1 cellular context compared by ENCODE assay signal in the genomic region with DNA sequence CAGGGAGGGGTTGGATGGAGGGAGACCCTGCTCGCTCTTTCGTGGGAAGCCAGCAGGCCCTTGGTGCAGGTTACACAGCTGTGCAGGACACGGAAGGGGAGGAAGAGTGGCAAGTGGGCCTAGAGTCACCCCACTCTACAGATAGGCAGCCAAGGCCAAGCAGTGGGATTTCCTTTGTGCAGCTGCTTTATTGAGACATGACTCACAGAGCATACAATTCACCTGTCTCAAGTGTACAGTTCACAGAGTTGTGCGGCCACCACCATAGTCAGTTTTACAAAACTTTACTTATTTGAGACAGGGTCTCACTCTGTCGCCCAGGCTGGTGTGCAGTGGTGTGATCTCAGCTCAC.
TF ChIP-seq lines count a peak whose summit lies in the region.

No MANE protein-coding gene starts in this region.

TF ChIP-seq in H1, 55 proteins besides CTCF, POLR2A, EP300 and RAD21 (continued from another document):
- TF ChIP-seq POU5F1 (IDR thresholded peaks at IDR 0.05; ENCODE audit: low read depth, low read length): no peak
- no peak for TF ChIP-seq RNF2 (IDR thresholded peaks at IDR 0.05; ENCODE audit: borderline replicate concordance, low read depth, low read length, missing control alignments, poor library complexity, severe bottlenecking)
- no peak for TF ChIP-seq SRF (IDR thresholded peaks at IDR 0.05; ENCODE audit: low read depth, low read length)
- no peak for TF ChIP-seq PHF8 (conservative IDR thresholded peaks at IDR 0.05; ENCODE audit: low read depth, low read length)
- TF ChIP-seq, protein P1, sequence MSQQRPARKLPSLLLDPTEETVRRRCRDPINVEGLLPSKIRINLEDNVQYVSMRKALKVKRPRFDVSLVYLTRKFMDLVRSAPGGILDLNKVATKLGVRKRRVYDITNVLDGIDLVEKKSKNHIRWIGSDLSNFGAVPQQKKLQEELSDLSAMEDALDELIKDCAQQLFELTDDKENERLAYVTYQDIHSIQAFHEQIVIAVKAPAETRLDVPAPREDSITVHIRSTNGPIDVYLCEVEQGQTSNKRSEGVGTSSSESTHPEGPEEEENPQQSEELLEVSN (IDR thresholded peaks at IDR 0.05): no peak
- no peak for TF ChIP-seq KDM1A (IDR thresholded peaks at IDR 0.05; ENCODE audit: borderline replicate concordance, low read length)
TF ChIP-seq in H1: peak in this region for 0.
